ENCODE assay signal across 1 cellular context in the genomic region with DNA sequence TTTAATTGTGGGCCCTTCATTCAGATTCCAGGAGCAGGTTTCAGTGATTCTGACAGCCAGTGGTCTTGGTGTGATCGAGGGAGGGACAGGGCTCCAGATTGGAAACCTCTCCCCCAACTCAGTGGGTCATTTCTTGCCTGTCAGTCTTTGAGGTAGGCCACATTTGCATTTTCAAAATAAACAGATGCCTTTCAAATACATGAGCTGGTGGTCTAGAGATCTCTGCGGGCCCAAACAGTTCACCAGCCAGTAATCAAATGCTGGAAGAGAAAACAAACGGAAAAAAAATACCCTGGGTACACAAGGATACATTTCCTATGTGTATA.
TF ChIP-seq lines count a peak whose summit lies in the region.

No MANE protein-coding gene starts in this region.

TF ChIP-seq in HepG2, 621 proteins besides CTCF, POLR2A, EP300 and RAD21:
- TF ChIP-seq, protein P1, sequence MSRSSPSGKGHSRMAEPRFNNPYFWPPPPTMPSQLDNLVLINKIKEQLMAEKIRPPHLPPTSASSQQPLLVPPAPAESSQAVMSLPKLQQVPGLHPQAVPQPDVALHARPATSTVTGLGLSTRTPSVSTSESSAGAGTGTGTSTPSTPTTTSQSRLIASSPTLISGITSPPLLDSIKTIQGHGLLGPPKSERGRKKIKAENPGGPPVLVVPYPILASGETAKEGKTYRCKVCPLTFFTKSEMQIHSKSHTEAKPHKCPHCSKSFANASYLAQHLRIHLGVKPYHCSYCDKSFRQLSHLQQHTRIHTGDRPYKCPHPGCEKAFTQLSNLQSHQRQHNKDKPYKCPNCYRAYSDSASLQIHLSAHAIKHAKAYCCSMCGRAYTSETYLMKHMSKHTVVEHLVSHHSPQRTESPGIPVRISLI (CRISPR knock-in tag; IDR thresholded peaks at IDR 0.05; ENCODE audit: borderline replicate concordance) = no peak
- TF ChIP-seq, protein P2, sequence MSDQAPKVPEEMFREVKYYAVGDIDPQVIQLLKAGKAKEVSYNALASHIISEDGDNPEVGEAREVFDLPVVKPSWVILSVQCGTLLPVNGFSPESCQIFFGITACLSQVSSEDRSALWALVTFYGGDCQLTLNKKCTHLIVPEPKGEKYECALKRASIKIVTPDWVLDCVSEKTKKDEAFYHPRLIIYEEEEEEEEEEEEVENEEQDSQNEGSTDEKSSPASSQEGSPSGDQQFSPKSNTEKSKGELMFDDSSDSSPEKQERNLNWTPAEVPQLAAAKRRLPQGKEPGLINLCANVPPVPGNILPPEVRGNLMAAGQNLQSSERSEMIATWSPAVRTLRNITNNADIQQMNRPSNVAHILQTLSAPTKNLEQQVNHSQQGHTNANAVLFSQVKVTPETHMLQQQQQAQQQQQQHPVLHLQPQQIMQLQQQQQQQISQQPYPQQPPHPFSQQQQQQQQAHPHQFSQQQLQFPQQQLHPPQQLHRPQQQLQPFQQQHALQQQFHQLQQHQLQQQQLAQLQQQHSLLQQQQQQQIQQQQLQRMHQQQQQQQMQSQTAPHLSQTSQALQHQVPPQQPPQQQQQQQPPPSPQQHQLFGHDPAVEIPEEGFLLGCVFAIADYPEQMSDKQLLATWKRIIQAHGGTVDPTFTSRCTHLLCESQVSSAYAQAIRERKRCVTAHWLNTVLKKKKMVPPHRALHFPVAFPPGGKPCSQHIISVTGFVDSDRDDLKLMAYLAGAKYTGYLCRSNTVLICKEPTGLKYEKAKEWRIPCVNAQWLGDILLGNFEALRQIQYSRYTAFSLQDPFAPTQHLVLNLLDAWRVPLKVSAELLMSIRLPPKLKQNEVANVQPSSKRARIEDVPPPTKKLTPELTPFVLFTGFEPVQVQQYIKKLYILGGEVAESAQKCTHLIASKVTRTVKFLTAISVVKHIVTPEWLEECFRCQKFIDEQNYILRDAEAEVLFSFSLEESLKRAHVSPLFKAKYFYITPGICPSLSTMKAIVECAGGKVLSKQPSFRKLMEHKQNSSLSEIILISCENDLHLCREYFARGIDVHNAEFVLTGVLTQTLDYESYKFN (CRISPR knock-in tag; conservative IDR thresholded peaks at IDR 0.05) = no peak
